In genomic region chr21:39645331-39645730, GRCh38 we compare ENCODE assay signal across 2 cellular contexts.
TF ChIP-seq lines count a peak whose summit lies in the region.

No MANE protein-coding gene starts in this region.

TF ChIP-seq in GM23338, 12 proteins besides CTCF, POLR2A, EP300 and RAD21:
- TF ChIP-seq, protein P1, sequence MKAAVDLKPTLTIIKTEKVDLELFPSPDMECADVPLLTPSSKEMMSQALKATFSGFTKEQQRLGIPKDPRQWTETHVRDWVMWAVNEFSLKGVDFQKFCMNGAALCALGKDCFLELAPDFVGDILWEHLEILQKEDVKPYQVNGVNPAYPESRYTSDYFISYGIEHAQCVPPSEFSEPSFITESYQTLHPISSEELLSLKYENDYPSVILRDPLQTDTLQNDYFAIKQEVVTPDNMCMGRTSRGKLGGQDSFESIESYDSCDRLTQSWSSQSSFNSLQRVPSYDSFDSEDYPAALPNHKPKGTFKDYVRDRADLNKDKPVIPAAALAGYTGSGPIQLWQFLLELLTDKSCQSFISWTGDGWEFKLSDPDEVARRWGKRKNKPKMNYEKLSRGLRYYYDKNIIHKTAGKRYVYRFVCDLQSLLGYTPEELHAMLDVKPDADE (IDR thresholded peaks at IDR 0.05), result no peak
- TF ChIP-seq NANOG (IDR thresholded peaks at IDR 0.05; ENCODE audit: borderline replicate concordance) (no peak), CREB1 (CRISPR knock-in tag; IDR thresholded peaks at IDR 0.05; ENCODE audit: low read depth) (no peak), POLR2AphosphoS5 (IDR thresholded peaks at IDR 0.05; ENCODE audit: low read depth) (no peak)
- TF ChIP-seq, protein P2, sequence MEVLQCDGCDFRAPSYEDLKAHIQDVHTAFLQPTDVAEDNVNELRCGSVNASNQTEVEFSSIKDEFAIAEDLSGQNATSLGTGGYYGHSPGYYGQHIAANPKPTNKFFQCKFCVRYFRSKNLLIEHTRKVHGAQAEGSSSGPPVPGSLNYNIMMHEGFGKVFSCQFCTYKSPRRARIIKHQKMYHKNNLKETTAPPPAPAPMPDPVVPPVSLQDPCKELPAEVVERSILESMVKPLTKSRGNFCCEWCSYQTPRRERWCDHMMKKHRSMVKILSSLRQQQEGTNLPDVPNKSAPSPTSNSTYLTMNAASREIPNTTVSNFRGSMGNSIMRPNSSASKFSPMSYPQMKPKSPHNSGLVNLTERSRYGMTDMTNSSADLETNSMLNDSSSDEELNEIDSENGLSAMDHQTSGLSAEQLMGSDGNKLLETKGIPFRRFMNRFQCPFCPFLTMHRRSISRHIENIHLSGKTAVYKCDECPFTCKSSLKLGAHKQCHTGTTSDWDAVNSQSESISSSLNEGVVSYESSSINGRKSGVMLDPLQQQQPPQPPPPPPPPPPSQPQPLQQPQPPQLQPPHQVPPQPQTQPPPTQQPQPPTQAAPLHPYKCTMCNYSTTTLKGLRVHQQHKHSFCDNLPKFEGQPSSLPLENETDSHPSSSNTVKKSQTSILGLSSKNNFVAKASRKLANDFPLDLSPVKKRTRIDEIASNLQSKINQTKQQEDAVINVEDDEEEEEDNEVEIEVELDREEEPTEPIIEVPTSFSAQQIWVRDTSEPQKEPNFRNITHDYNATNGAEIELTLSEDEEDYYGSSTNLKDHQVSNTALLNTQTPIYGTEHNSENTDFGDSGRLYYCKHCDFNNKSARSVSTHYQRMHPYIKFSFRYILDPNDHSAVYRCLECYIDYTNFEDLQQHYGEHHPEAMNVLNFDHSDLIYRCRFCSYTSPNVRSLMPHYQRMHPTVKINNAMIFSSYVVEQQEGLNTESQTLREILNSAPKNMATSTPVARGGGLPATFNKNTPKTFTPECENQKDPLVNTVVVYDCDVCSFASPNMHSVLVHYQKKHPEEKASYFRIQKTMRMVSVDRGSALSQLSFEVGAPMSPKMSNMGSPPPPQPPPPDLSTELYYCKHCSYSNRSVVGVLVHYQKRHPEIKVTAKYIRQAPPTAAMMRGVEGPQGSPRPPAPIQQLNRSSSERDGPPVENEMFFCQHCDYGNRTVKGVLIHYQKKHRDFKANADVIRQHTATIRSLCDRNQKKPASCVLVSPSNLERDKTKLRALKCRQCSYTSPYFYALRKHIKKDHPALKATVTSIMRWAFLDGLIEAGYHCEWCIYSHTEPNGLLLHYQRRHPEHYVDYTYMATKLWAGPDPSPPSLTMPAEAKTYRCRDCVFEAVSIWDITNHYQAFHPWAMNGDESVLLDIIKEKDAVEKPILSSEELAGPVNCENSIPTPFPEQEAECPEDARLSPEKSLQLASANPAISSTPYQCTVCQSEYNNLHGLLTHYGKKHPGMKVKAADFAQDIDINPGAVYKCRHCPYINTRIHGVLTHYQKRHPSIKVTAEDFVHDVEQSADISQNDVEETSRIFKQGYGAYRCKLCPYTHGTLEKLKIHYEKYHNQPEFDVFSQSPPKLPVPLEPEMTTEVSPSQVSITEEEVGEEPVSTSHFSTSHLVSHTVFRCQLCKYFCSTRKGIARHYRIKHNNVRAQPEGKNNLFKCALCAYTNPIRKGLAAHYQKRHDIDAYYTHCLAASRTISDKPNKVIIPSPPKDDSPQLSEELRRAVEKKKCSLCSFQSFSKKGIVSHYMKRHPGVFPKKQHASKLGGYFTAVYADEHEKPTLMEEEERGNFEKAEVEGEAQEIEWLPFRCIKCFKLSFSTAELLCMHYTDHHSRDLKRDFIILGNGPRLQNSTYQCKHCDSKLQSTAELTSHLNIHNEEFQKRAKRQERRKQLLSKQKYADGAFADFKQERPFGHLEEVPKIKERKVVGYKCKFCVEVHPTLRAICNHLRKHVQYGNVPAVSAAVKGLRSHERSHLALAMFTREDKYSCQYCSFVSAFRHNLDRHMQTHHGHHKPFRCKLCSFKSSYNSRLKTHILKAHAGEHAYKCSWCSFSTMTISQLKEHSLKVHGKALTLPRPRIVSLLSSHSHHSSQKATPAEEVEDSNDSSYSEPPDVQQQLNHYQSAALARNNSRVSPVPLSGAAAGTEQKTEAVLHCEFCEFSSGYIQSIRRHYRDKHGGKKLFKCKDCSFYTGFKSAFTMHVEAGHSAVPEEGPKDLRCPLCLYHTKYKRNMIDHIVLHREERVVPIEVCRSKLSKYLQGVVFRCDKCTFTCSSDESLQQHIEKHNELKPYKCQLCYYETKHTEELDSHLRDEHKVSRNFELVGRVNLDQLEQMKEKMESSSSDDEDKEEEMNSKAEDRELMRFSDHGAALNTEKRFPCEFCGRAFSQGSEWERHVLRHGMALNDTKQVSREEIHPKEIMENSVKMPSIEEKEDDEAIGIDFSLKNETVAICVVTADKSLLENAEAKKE (CRISPR knock-in tag; IDR thresholded peaks at IDR 0.05), result no peak

TF ChIP-seq in WTC11, 78 proteins besides CTCF, POLR2A, EP300 and RAD21 (continued from another document):
- TF ChIP-seq ATF2 (CRISPR knock-in tag; IDR thresholded peaks at IDR 0.05; ENCODE audit: borderline replicate concordance, low read depth) (no peak), ZBTB21 (CRISPR knock-in tag; IDR thresholded peaks at IDR 0.05; ENCODE audit: borderline replicate concordance) (no peak), ZNF416 (CRISPR knock-in tag; IDR thresholded peaks at IDR 0.05) (no peak), E2F4 (CRISPR knock-in tag; IDR thresholded peaks at IDR 0.05; ENCODE audit: borderline replicate concordance, low read depth) (no peak), FOXP1 (CRISPR knock-in tag; IDR thresholded peaks at IDR 0.05; ENCODE audit: borderline replicate concordance) (no peak), ZNF423 (CRISPR knock-in tag; IDR thresholded peaks at IDR 0.05) (no peak), ZNF138 (CRISPR knock-in tag; conservative IDR thresholded peaks at IDR 0.05) (no peak), CBFB (CRISPR knock-in tag; IDR thresholded peaks at IDR 0.05; ENCODE audit: low read depth) (no peak), ZNF317 (CRISPR knock-in tag; IDR thresholded peaks at IDR 0.05; ENCODE audit: borderline replicate concordance, low read depth) (no peak), ESRRA (CRISPR knock-in tag; IDR thresholded peaks at IDR 0.05; ENCODE audit: borderline replicate concordance) (no peak), TEAD4 (CRISPR knock-in tag; IDR thresholded peaks at IDR 0.05) (no peak), KAT7 (CRISPR knock-in tag; IDR thresholded peaks at IDR 0.05; ENCODE audit: borderline replicate concordance) (no peak)
- TF ChIP-seq, protein P3, sequence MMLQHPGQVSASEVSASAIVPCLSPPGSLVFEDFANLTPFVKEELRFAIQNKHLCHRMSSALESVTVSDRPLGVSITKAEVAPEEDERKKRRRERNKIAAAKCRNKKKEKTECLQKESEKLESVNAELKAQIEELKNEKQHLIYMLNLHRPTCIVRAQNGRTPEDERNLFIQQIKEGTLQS (CRISPR knock-in tag; conservative IDR thresholded peaks at IDR 0.05), result no peak
TF ChIP-seq in WTC11: peak in this region for 0.
